8 cellular contexts compared by ENCODE assay signal in the genomic region with DNA sequence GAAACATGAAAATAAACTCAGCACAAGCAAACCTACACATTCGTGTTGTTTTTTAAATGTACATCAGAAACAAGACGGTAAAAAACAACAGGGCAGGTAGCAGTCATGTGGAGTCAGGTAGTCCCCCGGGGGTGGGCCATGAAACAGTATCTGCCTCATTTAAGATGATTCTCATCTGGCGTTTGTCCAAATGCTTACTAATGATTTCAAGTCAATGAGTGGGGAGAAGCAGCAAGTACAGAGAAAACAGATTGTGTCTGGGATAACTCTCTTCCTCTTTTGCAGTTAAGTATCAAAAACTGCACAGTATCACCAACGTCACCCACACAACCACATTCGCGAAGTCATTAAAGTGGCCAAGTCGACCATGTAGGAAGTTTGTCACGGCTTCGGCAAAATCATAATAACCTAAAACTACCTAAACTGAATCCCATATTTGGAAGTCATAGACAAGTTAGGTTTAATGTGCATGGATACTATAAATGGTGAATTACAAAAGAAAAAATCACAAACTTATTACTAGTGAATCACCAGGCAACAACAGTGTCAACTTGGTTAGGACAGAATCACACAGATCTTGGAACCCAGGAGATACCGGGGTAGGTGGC. TPM values are rescaled to one million over a fixed set of nuclear protein-coding genes. Genes with fewer than 3 reads are reported as not detected.
A peak's percentile ranks its signal among the peaks of the same experiment; 100 is the strongest.
DNase-seq lines count a peak whose midpoint lies in the region; ATAC-seq, FAIRE-seq and TF ChIP-seq lines count a peak whose summit lies in the region.

No MANE protein-coding gene starts in this region.

- TF ChIP-seq CTCF in OCI-LY3 (IDR thresholded peaks at IDR 0.05; ENCODE audit: low read depth, low read length) = no peak
- TF ChIP-seq CTCF in astrocyte (IDR thresholded peaks at IDR 0.05; ENCODE audit: insufficient read depth, low read depth, low read length) = no peak
- TF ChIP-seq CTCF in left lung (IDR thresholded peaks at IDR 0.05) = no peak
- no peak for TF ChIP-seq CTCF in thoracic aorta (IDR thresholded peaks at IDR 0.05)

- in situ Hi-C loops in ACHN (cut with HindIII; ENCODE audit: low pct_ligation_motif_present, low pct_unique_long_range_greater_than_20kb, low sequenced_read_pairs) = no loop called here

- ATAC-seq in GM18498 (IDR thresholded peaks at IDR 0.05; ENCODE audit: unreplicated experiment) = peak; percentile 34
- peak; percentile 25 for ATAC-seq in HG03565 (IDR thresholded peaks at IDR 0.05; ENCODE audit: unreplicated experiment)
- ATAC-seq in left lung = peak; percentile 2
- no peak for ATAC-seq in thoracic aorta (ENCODE audit: insufficient number of reproducible peaks, low FRiP score, low read depth)

- no peak overlapping the region for H3K4me3 Mint-ChIP-seq in astrocyte (ENCODE audit: unreplicated experiment)

- no peaks in the 10 kb centered on the region for H3K36me3 ChIP-seq in OCI-LY3 (replicated peaks; ENCODE audit: low read depth, low read length)
- H3K36me3 ChIP-seq in astrocyte (ENCODE audit: insufficient read depth, low read length) = no peaks in the 10 kb centered on the region
- H3K36me3 ChIP-seq in left lung = no peaks in the 10 kb centered on the region
- H3K36me3 ChIP-seq in thoracic aorta = no peaks in the 10 kb centered on the region

- H3K4me3 ChIP-seq in OCI-LY3 (ENCODE audit: low read length) (peak overlapping the region; percentile 95), astrocyte (ENCODE audit: insufficient read depth, low read depth, low read length) (peak overlapping the region; percentile 98), left lung (peak overlapping the region; percentile 61 to 76), thoracic aorta (peak overlapping the region; percentile 85)

- no peaks in the 10 kb centered on the region for H3K27me3 ChIP-seq in OCI-LY3 (ENCODE audit: low read depth, low read length)
- no peaks in the 10 kb centered on the region for H3K27me3 ChIP-seq in astrocyte (ENCODE audit: insufficient read depth, low read length)
- no peaks in the 10 kb centered on the region for H3K27me3 ChIP-seq in left lung
- no peaks in the 10 kb centered on the region for H3K27me3 ChIP-seq in thoracic aorta (replicated peaks; ENCODE audit: insufficient read depth)

- H3K27ac Mint-ChIP-seq in astrocyte (ENCODE audit: unreplicated experiment) = no peak overlapping the region

- H3K9me3 ChIP-seq in OCI-LY3 (ENCODE audit: insufficient read depth, low read length) (no peaks in the 10 kb centered on the region), astrocyte (ENCODE audit: insufficient read depth, low read depth, low read length) (no peaks in the 10 kb centered on the region), left lung (no peaks in the 10 kb centered on the region), thoracic aorta (no peaks in the 10 kb centered on the region)

- DNase-seq in ACHN = peak; percentile 51
- DNase-seq in astrocyte (ENCODE audit: low read depth) = peak; percentile 73
- peak in 1 of 2 donors; percentile 48 for DNase-seq in left lung
- DNase-seq in thoracic aorta (ENCODE audit: low spot score) = no peak
- no peak for DNase-seq in COLO829 (ENCODE audit: low spot score)

- H3K9me3 Mint-ChIP-seq in astrocyte (ENCODE audit: unreplicated experiment) = no peaks in the 10 kb centered on the region

- FAIRE-seq in astrocyte (lab: Jason Lieb, UNC) = no peak

- H3K4me1 ChIP-seq in OCI-LY3 (ENCODE audit: low read length) (peaks cover 18% of the 10 kb centered on the region), astrocyte (ENCODE audit: insufficient read depth, low read length) (peaks cover 5% of the 10 kb centered on the region), left lung (peaks cover 17 to 56% of the 10 kb centered on the region in 2 donors), thoracic aorta (ENCODE audit: control insufficient read depth in 1 of 2, low read depth in 2 of 2) (peaks cover 26 to 34% of the 10 kb centered on the region in 2 donors)

- intact Hi-C loops in left lung (cut with DNase I) = no loop called here

- H3K4me1 Mint-ChIP-seq in astrocyte (ENCODE audit: low read depth, unreplicated experiment) = peaks cover 16% of the 10 kb centered on the region

- H3K9ac ChIP-seq in OCI-LY3 (ENCODE audit: low read length) (peak overlapping the region; percentile 84), astrocyte (ENCODE audit: low read length) (peak overlapping the region; percentile 92)

- H3K79me2 ChIP-seq in OCI-LY3 (ENCODE audit: low read length) (peaks cover 58% of the 10 kb centered on the region), astrocyte (ENCODE audit: insufficient read depth, low read length) (peaks cover 58% of the 10 kb centered on the region)

- no peaks in the 10 kb centered on the region for H3K27me3 Mint-ChIP-seq in astrocyte (ENCODE audit: low read depth, unreplicated experiment)

- H2AFZ ChIP-seq in OCI-LY3 (ENCODE audit: low read depth, low read length) (0 out of 2 replicates have a peak overlapping the region, but pooled peaks have one; percentile 8), astrocyte (ENCODE audit: low read depth, low read length) (peak overlapping the region; percentile 6)

- H3K27ac ChIP-seq in OCI-LY3 (ENCODE audit: low read length) = peak overlapping the region; percentile 64
- H3K27ac ChIP-seq in astrocyte (ENCODE audit: low read depth, low read length) = peak overlapping the region; percentile 100
- peak overlapping the region; percentile 98 to 99 for H3K27ac ChIP-seq in left lung
- peak overlapping the region; percentile 92 to 97 for H3K27ac ChIP-seq in thoracic aorta

- H3K4me2 ChIP-seq in OCI-LY3 (ENCODE audit: low read length) (peak overlapping the region; percentile 94), astrocyte (ENCODE audit: low read length) (peak overlapping the region; percentile 99)

- no peaks in the 10 kb centered on the region for H3K36me3 Mint-ChIP-seq in astrocyte (ENCODE audit: low read depth, unreplicated experiment)

- H4K20me1 ChIP-seq in OCI-LY3 (ENCODE audit: insufficient read depth, low read length) (peaks cover 32% of the 10 kb centered on the region), astrocyte (ENCODE audit: insufficient read depth, low read length) (peaks cover 44% of the 10 kb centered on the region)

RNA-seq across cellular contexts. Expression of gene LAPTM4A, which starts 1.2 kb away (rescaled TPM):
- total RNA-seq in astrocyte (300 and 337 TPM in 2 replicates), left lung (100 to 1,000 TPM; 220 to 300 TPM), thoracic aorta (100 to 1,000 TPM; 181 to 200 TPM)

RNA-seq across cellular contexts. Expression of gene MATN3, which starts 37.7 kb away (rescaled TPM):
- total RNA-seq in astrocyte (11.4 and 13.3 TPM in 2 replicates), left lung (1 to 10 TPM; 3.7 to 9.1 TPM), thoracic aorta (1 to 10 TPM; 1.3 to 1.8 TPM)

Comparison
In these comparisons a context has a peak if more than half of its experiments do, and no peak if none do; other contexts are left out.
1. DNase-seq: peak in ACHN (single experiment) and astrocyte (single experiment); none in thoracic aorta (single experiment) and COLO829 (single experiment).
2. Peak in every context shown above with its lines, with median percentiles within 50 percentile points of each other: H3K27ac ChIP-seq and H3K4me3 ChIP-seq.